Comparison of ENCODE assay signal across 22 cellular contexts in genomic region chr12:112167031-112167461, GRCh38.
"Had no signal": no experiment of that assay in that cellular context is flagged by ENCODE, and none has a peak within 500 bp of the region (broad histone marks: within the 10 kb centered on the region; RNA-seq: fewer than 3 reads in every experiment).

No MANE protein-coding gene starts in this region.

- H3K36me3 ChIP-seq: uterus had no signal

- H3K36me3 Mint-ChIP-seq: natural killer cell had no signal

- H3K9me3 Mint-ChIP-seq: activated CD4-positive, alpha-beta memory T cell treated with anti-CD3 and anti-CD28 coated beads, Interleukin-2, amount 10 ng/mL, durations not matched to agents 7 days and 5 days; activated naive CD8-positive, alpha-beta T cell treated with anti-CD3 and anti-CD28 coated beads, Interleukin-2, amount 10 ng/mL, durations not matched to agents 7 days and 5 days; natural killer cell; stimulated activated naive CD8-positive, alpha-beta T cell treated with anti-CD3 and anti-CD28 coated beads, Interleukin-15, Interleukin-2, amounts not matched to agents 100 ng/mL and 50 ng/mL, for 24 hours; WTC11 had no signal

- H3K27ac Mint-ChIP-seq: activated CD4-positive, alpha-beta memory T cell treated with anti-CD3 and anti-CD28 coated beads, Interleukin-2, amount 10 ng/mL, durations not matched to agents 7 days and 5 days; activated CD4-positive, alpha-beta T cell treated with anti-CD3 and anti-CD28 coated beads for 36 hours; activated naive CD8-positive, alpha-beta T cell treated with anti-CD3 and anti-CD28 coated beads, Interleukin-2, amount 10 ng/mL, durations not matched to agents 7 days and 5 days; natural killer cell; stimulated activated naive CD8-positive, alpha-beta T cell treated with anti-CD3 and anti-CD28 coated beads, Interleukin-15, Interleukin-2, amounts not matched to agents 100 ng/mL and 50 ng/mL, for 24 hours; WTC11 had no signal

- H3K27ac ChIP-seq: cardiac muscle cell, suprapubic skin, transverse colon, uterus had no signal

- H3K27me3 ChIP-seq: cardiac muscle cell, dorsolateral prefrontal cortex, suprapubic skin, transverse colon, uterus had no signal

- H3K4me1 ChIP-seq: suprapubic skin, transverse colon, uterus had no signal

- ATAC-seq: activated CD4-positive, alpha-beta T cell treated with anti-CD3 and anti-CD28 coated beads for 36 hours; left lobe of liver; natural killer cell; WTC11 had no signal

- H3K27me3 Mint-ChIP-seq: activated CD4-positive, alpha-beta memory T cell treated with anti-CD3 and anti-CD28 coated beads, Interleukin-2, amount 10 ng/mL, durations not matched to agents 7 days and 5 days; activated CD4-positive, alpha-beta T cell treated with anti-CD3 and anti-CD28 coated beads for 36 hours; activated naive CD8-positive, alpha-beta T cell treated with anti-CD3 and anti-CD28 coated beads, Interleukin-2, amount 10 ng/mL, durations not matched to agents 7 days and 5 days; stimulated activated naive CD8-positive, alpha-beta T cell treated with anti-CD3 and anti-CD28 coated beads, Interleukin-15, Interleukin-2, amounts not matched to agents 100 ng/mL and 50 ng/mL, for 24 hours had no signal

- H3K4me1 Mint-ChIP-seq: activated CD4-positive, alpha-beta T cell treated with anti-CD3 and anti-CD28 coated beads for 36 hours; activated naive CD8-positive, alpha-beta T cell treated with anti-CD3 and anti-CD28 coated beads, Interleukin-2, amount 10 ng/mL, durations not matched to agents 7 days and 5 days had no signal

- H3K9me3 ChIP-seq: suprapubic skin, transverse colon, uterus had no signal

- H3K4me3 Mint-ChIP-seq: activated CD4-positive, alpha-beta memory T cell treated with anti-CD3 and anti-CD28 coated beads, Interleukin-2, amount 10 ng/mL, durations not matched to agents 7 days and 5 days; activated CD4-positive, alpha-beta T cell treated with anti-CD3 and anti-CD28 coated beads for 36 hours; activated naive CD8-positive, alpha-beta T cell treated with anti-CD3 and anti-CD28 coated beads, Interleukin-2, amount 10 ng/mL, durations not matched to agents 7 days and 5 days; natural killer cell; stimulated activated naive CD8-positive, alpha-beta T cell treated with anti-CD3 and anti-CD28 coated beads, Interleukin-15, Interleukin-2, amounts not matched to agents 100 ng/mL and 50 ng/mL, for 24 hours; WTC11 had no signal

- DNase-seq: activated CD4-positive, alpha-beta memory T cell treated with anti-CD3 and anti-CD28 coated beads, Interleukin-2, amount 10 ng/mL, durations not matched to agents 7 days and 5 days; activated CD4-positive, alpha-beta T cell treated with anti-CD3 and anti-CD28 coated beads for 36 hours; activated CD8-positive, alpha-beta memory T cell treated with anti-CD3 and anti-CD28 coated beads, Interleukin-2, amount 50 U/mL, for 4 hours; activated naive CD8-positive, alpha-beta T cell treated with anti-CD3 and anti-CD28 coated beads, Interleukin-2, amount 10 ng/mL, durations not matched to agents 7 days and 5 days; amygdala; foreskin melanocyte; glutamatergic neuron; hypothalamus; kidney; natural killer cell; stimulated activated CD4-positive, alpha-beta T cell treated with anti-CD3 and anti-CD28 coated beads, Interleukin-12 subunit alpha, Interleukin-12 subunit beta, amount 100 ng/mL, for 4 hours; stimulated activated CD4-positive, alpha-beta T cell treated with anti-CD3 and anti-CD28 coated beads, Interleukin-1b, Interleukin-23, amount 100 ng/mL, for 48 hours; stimulated activated CD8-positive, alpha-beta memory T cell treated with anti-CD3 and anti-CD28 coated beads, Interleukin-4, amount 100 ng/mL, for 48 hours; transverse colon; uterus had no signal

- H3K4me3 ChIP-seq: cardiac muscle cell, dorsolateral prefrontal cortex, lung, suprapubic skin, transverse colon, uterus had no signal
